In genomic region chr4:143082698-143083097, GRCh38 we compare ENCODE assay signal across 24 cellular contexts.
"Had no signal": no experiment of that assay in that cellular context is flagged by ENCODE, and none has a peak within 500 bp of the region (broad histone marks: within the 10 kb centered on the region; RNA-seq: fewer than 3 reads in every experiment).

No MANE protein-coding gene starts in this region.

- H3K36me3 ChIP-seq: left ventricle myocardium inferior, ovary, right atrium auricular region, right lobe of liver, stomach, thyroid gland, transverse colon, uterus had no signal

- H3K27ac Mint-ChIP-seq: immature natural killer cell; memory B cell; naive B cell; natural killer cell treated with Interleukin-12 subunit alpha and Interleukin-12 subunit beta and Interleukin-15 and Interleukin-18, amount 100 ng/mL, for 72 hours; progenitor cell of endocrine pancreas; stimulated activated naive B cell treated with anti-CD40 and anti-IgM and Interleukin-4, amounts not matched to agents 10 μg/mL and 1 μg/mL and 100 μg/mL, for 72 hours had no signal

- H3K4me3 Mint-ChIP-seq: immature natural killer cell; memory B cell; naive B cell; natural killer cell treated with Interleukin-12 subunit alpha and Interleukin-12 subunit beta and Interleukin-15 and Interleukin-18, amount 100 ng/mL, for 72 hours; stimulated activated naive B cell treated with anti-CD40 and anti-IgM and Interleukin-4, amounts not matched to agents 10 μg/mL and 1 μg/mL and 100 μg/mL, for 72 hours had no signal

- H3K4me3 ChIP-seq: left ventricle myocardium inferior, lung, ovary, right atrium auricular region, right lobe of liver, stomach, testis, thyroid gland, transverse colon, uterus had no signal

- H3K27me3 Mint-ChIP-seq: progenitor cell of endocrine pancreas had no signal

- H3K27ac ChIP-seq: left ventricle myocardium inferior, ovary, right atrium auricular region, right lobe of liver, stomach, testis, thyroid gland, uterus had no signal

- H3K4me1 ChIP-seq: right atrium auricular region, right lobe of liver, testis, thyroid gland, uterus had no signal

- H3K27me3 ChIP-seq: ovary, right atrium auricular region, right lobe of liver, stomach, testis, thyroid gland, transverse colon, uterus had no signal

- H3K36me3 Mint-ChIP-seq: immature natural killer cell; memory B cell; naive B cell; natural killer cell treated with Interleukin-12 subunit alpha and Interleukin-12 subunit beta and Interleukin-15 and Interleukin-18, amount 100 ng/mL, for 72 hours; stimulated activated naive B cell treated with anti-CD40 and anti-IgM and Interleukin-4, amounts not matched to agents 10 μg/mL and 1 μg/mL and 100 μg/mL, for 72 hours had no signal

- ATAC-seq: natural killer cell treated with Interleukin-12 subunit alpha and Interleukin-12 subunit beta and Interleukin-15 and Interleukin-18, amount 100 ng/mL, for 72 hours; right lobe of liver; stimulated activated naive B cell treated with anti-CD40 and anti-IgM and Interleukin-4, amounts not matched to agents 10 μg/mL and 1 μg/mL and 100 μg/mL, for 72 hours; stimulated activated naive CD8-positive, alpha-beta T cell treated with anti-CD3 and anti-CD28 coated beads, Interleukin-15, Interleukin-2, amounts not matched to agents 100 U/mL and 50 U/mL, for 24 hours had no signal

- H3K9me3 Mint-ChIP-seq: memory B cell; stimulated activated naive B cell treated with anti-CD40 and anti-IgM and Interleukin-4, amounts not matched to agents 10 μg/mL and 1 μg/mL and 100 μg/mL, for 72 hours had no signal

- DNase-seq: hypothalamus; immature natural killer cell; kidney; left ventricle myocardium inferior; midbrain; naive B cell; ovary; right lobe of liver; stimulated activated CD4-positive, alpha-beta T cell treated with anti-CD3 and anti-CD28 coated beads, Interleukin-12 subunit alpha, Interleukin-12 subunit beta, amount 100 ng/mL, for 4 hours; stimulated activated CD4-positive, alpha-beta T cell treated with anti-CD3 and anti-CD28 coated beads, Interleukin-15, amount 100 ng/mL, for 24 hours; stimulated activated CD4-positive, alpha-beta T cell treated with anti-CD3 and anti-CD28 coated beads, Interleukin-2, amount 100 ng/mL, for 24 hours; stimulated activated CD4-positive, alpha-beta T cell treated with anti-CD3 and anti-CD28 coated beads, Interleukin-4, amount 100 ng/mL, for 1 hour; stimulated activated naive B cell treated with anti-CD40 and anti-IgM and Interleukin-4, amounts not matched to agents 10 μg/mL and 1 μg/mL and 100 μg/mL, for 72 hours; stimulated activated naive CD8-positive, alpha-beta T cell treated with anti-CD3 and anti-CD28 coated beads, Interleukin-15, Interleukin-2, amounts not matched to agents 100 U/mL and 50 U/mL, for 24 hours; stomach; testis; thyroid gland; transverse colon; uterus had no signal

- H3K4me1 Mint-ChIP-seq: immature natural killer cell; memory B cell; naive B cell; stimulated activated naive B cell treated with anti-CD40 and anti-IgM and Interleukin-4, amounts not matched to agents 10 μg/mL and 1 μg/mL and 100 μg/mL, for 72 hours had no signal

- H3K9me3 ChIP-seq: left ventricle myocardium inferior, ovary, right atrium auricular region, right lobe of liver, stomach, testis, thyroid gland, transverse colon, uterus had no signal
